In the genomic region with DNA sequence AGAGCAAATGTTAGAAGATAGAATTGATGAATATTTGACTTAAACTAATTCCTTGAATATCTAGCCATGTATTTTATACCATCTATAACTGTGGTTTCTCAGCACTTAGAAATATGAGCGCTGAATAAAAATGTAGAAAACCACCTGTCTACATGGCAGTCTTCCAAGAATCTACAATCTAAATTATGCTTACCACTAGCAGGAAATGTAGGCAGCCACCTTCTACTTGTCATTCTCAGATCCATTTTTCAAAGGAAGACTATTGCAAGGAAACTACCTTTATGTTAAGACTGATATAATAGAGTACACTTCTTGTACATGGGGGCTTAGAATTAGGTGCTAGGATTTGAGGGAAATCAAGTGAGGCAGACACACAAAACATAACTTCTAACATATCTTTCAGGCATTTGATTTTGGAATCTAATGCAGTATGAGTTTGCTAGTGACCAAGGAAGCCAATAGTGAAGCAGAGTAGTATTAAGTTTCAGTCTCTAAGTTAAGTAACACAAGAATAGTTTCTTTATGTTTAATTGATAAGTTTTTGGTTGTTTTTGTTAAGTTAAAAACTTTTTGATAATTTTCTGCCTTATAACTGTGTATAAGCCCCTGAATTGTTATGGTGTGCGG, we compare ENCODE assay signal across 13 cellular contexts.
DNase-seq lines count a peak whose midpoint lies in the region; ATAC-seq, FAIRE-seq and TF ChIP-seq lines count a peak whose summit lies in the region.
"Had no signal": no experiment of that assay in that cellular context is flagged by ENCODE, and none has a peak within 500 bp of the region (broad histone marks: within the 10 kb centered on the region; RNA-seq: fewer than 3 reads in every experiment).

No MANE protein-coding gene starts in this region.

- H3K27ac ChIP-seq in CD8-positive, alpha-beta T cell (ENCODE audit: low read depth, low read length): no peak overlapping the region

- no peak for DNase-seq in CD8-positive, alpha-beta T cell
- no peak for DNase-seq in GM18507 (ENCODE audit: extremely low spot score, insufficient read length, low read depth)
- peak; percentile 39 for DNase-seq in NCI-H1436 treated with DMSO at 0.1 percent for 48 hours (lab: John Stamatoyannopoulos, UW)
- no peak for DNase-seq in activated naive CD8-positive, alpha-beta T cell treated with anti-CD3 and anti-CD28 coated beads for 36 hours
- no peak for DNase-seq in HuH-7 (ENCODE audit: low spot score)
- no peak for DNase-seq in AG08396 (ENCODE audit: low spot score)
- DNase-seq in NOMO-1 treated with dmso at 0.1 percent for 144 hours (lab: John Stamatoyannopoulos, UW; ENCODE audit: unreplicated experiment): no peak
- DNase-seq: Calu3, HFFc6 had no signal

- H3K9me3 ChIP-seq in CD8-positive, alpha-beta T cell (ENCODE audit: low read length): no peaks in the 10 kb centered on the region

- H3K4me3 Mint-ChIP-seq in CD8-positive, alpha-beta T cell: peak overlapping the region; percentile 6
- peak overlapping the region; percentile 25 for H3K4me3 Mint-ChIP-seq in activated naive CD8-positive, alpha-beta T cell treated with anti-CD3 and anti-CD28 coated beads for 36 hours
- H3K4me3 Mint-ChIP-seq: HFFc6, type B pancreatic cell had no signal

- no peak for TF ChIP-seq CTCF in CD8-positive, alpha-beta T cell (IDR thresholded peaks at IDR 0.05)

- intact Hi-C loops in CD8-positive, alpha-beta T cell (cut with DNase I, micrococcal nuclease): loop anchor here (2.0 to 5.0 kb wide), 3 partner anchors 23 to 179 kb away; no protein-coding TSS in a partner anchor

- peaks cover 54% of the 10 kb centered on the region for H3K4me1 Mint-ChIP-seq in CD8-positive, alpha-beta T cell (ENCODE audit: low read depth)
- peaks cover 32% of the 10 kb centered on the region for H3K4me1 Mint-ChIP-seq in activated naive CD8-positive, alpha-beta T cell treated with anti-CD3 and anti-CD28 coated beads for 36 hours

- peak; percentile 53 for FAIRE-seq in GM18507 (lab: Jason Lieb, UNC)

- no peaks in the 10 kb centered on the region for H3K36me3 ChIP-seq in CD8-positive, alpha-beta T cell (ENCODE audit: insufficient read depth, low read length)

- POLR2A ChIA-PET in CD8-positive, alpha-beta T cell (lab: Charles Lee): interaction anchor here (1.1 kb wide), 2 partner anchors 12 to 25 kb away, joined by 3 read pairs; no protein-coding TSS in a partner anchor

- peaks cover 14% of the 10 kb centered on the region for H3K9me3 Mint-ChIP-seq in CD8-positive, alpha-beta T cell
- peaks cover 10% of the 10 kb centered on the region for H3K9me3 Mint-ChIP-seq in activated naive CD8-positive, alpha-beta T cell treated with anti-CD3 and anti-CD28 coated beads for 36 hours
- H3K9me3 Mint-ChIP-seq: HFFc6, type B pancreatic cell had no signal

- no peaks in the 10 kb centered on the region for H3K27me3 Mint-ChIP-seq in CD8-positive, alpha-beta T cell (ENCODE audit: low read depth)
- H3K27me3 Mint-ChIP-seq in activated naive CD8-positive, alpha-beta T cell treated with anti-CD3 and anti-CD28 coated beads for 36 hours: no peaks in the 10 kb centered on the region

- peak overlapping the region; percentile 86 for H3K27ac Mint-ChIP-seq in CD8-positive, alpha-beta T cell
- peak overlapping the region; percentile 84 for H3K27ac Mint-ChIP-seq in activated naive CD8-positive, alpha-beta T cell treated with anti-CD3 and anti-CD28 coated beads for 36 hours
- H3K27ac Mint-ChIP-seq: HFFc6, progenitor cell of endocrine pancreas, type B pancreatic cell had no signal

- H3K36me3 Mint-ChIP-seq in CD8-positive, alpha-beta T cell: peaks cover 21% of the 10 kb centered on the region
- H3K36me3 Mint-ChIP-seq in activated naive CD8-positive, alpha-beta T cell treated with anti-CD3 and anti-CD28 coated beads for 36 hours: peaks cover 34% of the 10 kb centered on the region
- H3K36me3 Mint-ChIP-seq: type B pancreatic cell had no signal

- no peaks in the 10 kb centered on the region for H3K27me3 ChIP-seq in CD8-positive, alpha-beta T cell (ENCODE audit: insufficient read depth, low read length)

- H3K4me1 ChIP-seq in CD8-positive, alpha-beta T cell (ENCODE audit: insufficient read depth, low read length): peaks cover 29% of the 10 kb centered on the region

- ATAC-seq in CD8-positive, alpha-beta T cell: peak; percentile 89
- no peak for ATAC-seq in GM18907 (IDR thresholded peaks at IDR 0.05; ENCODE audit: unreplicated experiment)
- ATAC-seq: left lobe of liver had no signal

- CTCF ChIA-PET in CD8-positive, alpha-beta T cell (lab: Charles Lee): interaction anchor here (0.9 to 1.4 kb wide), 3 partner anchors 11 to 185 kb away, joined by 3 to 5 read pairs (median 3); a partner anchor contains a TSS

- no peak overlapping the region for H3K4me3 ChIP-seq in CD8-positive, alpha-beta T cell (ENCODE audit: low read depth, low read length)
